Comparison of ENCODE assay signal across 8 cellular contexts in genomic region chr14:22556021-22556989, GRCh38. TPM values are rescaled to one million over a fixed set of nuclear protein-coding genes. Genes with fewer than 3 reads are reported as not detected.
DNase-seq lines count a peak whose midpoint lies in the region; ATAC-seq lines count a peak whose summit lies in the region.

No MANE protein-coding gene starts in this region.

- DNase-seq in RPMI7951 (ENCODE audit: low read depth): peak; percentile 99
- DNase-seq in activated effector memory CD4-positive, alpha-beta T cell treated with anti-CD3 and anti-CD28 coated beads, Interleukin-2, amount 50 U/mL, for 16 hours: peak; percentile 98
- peak; percentile 58 for DNase-seq in left ventricle myocardium superior
- peak; percentile 93 to 94 for DNase-seq in stimulated activated CD4-positive, alpha-beta T cell treated with anti-CD3 and anti-CD28 coated beads, Interleukin-12 subunit alpha, Interleukin-12 subunit beta, amount 100 ng/mL, for 24 hours (ENCODE audit: low read depth in 2 of 2)
- no peak for DNase-seq in NCI-H146 (lab: John Stamatoyannopoulos, UW)
- DNase-seq in NCI-H524 (lab: John Stamatoyannopoulos, UW): no peak

- peak; percentile 70 for ATAC-seq in GM18870 (IDR thresholded peaks at IDR 0.05; ENCODE audit: unreplicated experiment)
- ATAC-seq in HG03045 (IDR thresholded peaks at IDR 0.05; ENCODE audit: unreplicated experiment): peak; percentile 64
- peak; percentile 34 for ATAC-seq in left ventricle myocardium superior

- intact Hi-C loops in left ventricle myocardium superior (cut with micrococcal nuclease): loop anchor here (10.0 kb wide), 1 partner anchor 162 kb away; no protein-coding TSS in a partner anchor

RNA-seq across cellular contexts. Expression of gene DAD1, which starts 32.7 kb away (rescaled TPM):
- total RNA-seq in RPMI7951 (2014; rRNA removed; shearing (Covaris generic)): 486 and 521 TPM in 2 replicates
- 149 TPM for total RNA-seq in left ventricle myocardium superior

RNA-seq across cellular contexts. Expression of gene ABHD4, which starts 41.8 kb away (rescaled TPM):
- 15.5 and 16.1 TPM in 2 replicates for total RNA-seq in RPMI7951 (2014; rRNA removed; shearing (Covaris generic))
- 24.5 TPM for total RNA-seq in left ventricle myocardium superior

Comparison
In these comparisons a context has a peak if more than half of its experiments do, and no peak if none do; other contexts are left out.
1. DNase-seq: peak in RPMI7951 (single experiment), activated effector memory CD4-positive, alpha-beta T cell treated with anti-CD3 and anti-CD28 coated beads, Interleukin-2, amount 50 U/mL, for 16 hours (single experiment), left ventricle myocardium superior (single experiment) and stimulated activated CD4-positive, alpha-beta T cell treated with anti-CD3 and anti-CD28 coated beads, Interleukin-12 subunit alpha, Interleukin-12 subunit beta, amount 100 ng/mL, for 24 hours (2 of 2); none in NCI-H146 (single experiment) and NCI-H524 (0 of 2).
2. Peak in every context shown above with its lines, with median percentiles within 50 percentile points of each other: ATAC-seq.